27 cellular contexts compared by ENCODE assay signal in genomic region chr7:144710791-144711190, GRCh38.
"Had no signal": no experiment of that assay in that cellular context is flagged by ENCODE, and none has a peak within 500 bp of the region (broad histone marks: within the 10 kb centered on the region; RNA-seq: fewer than 3 reads in every experiment).

No MANE protein-coding gene starts in this region.

- H3K27ac ChIP-seq: colonic mucosa, coronary artery, dorsolateral prefrontal cortex, epithelial cell of prostate, esophagus muscularis mucosa, esophagus squamous epithelium, foreskin keratinocyte, gastrocnemius medialis, gastroesophageal sphincter, heart left ventricle, heart right ventricle had no signal

- H3K9me3 ChIP-seq: colonic mucosa, esophagus muscularis mucosa, esophagus squamous epithelium, gastrocnemius medialis, gastroesophageal sphincter, heart left ventricle, heart right ventricle had no signal

- H3K27me3 ChIP-seq: colonic mucosa, dorsolateral prefrontal cortex, esophagus muscularis mucosa, esophagus squamous epithelium, foreskin keratinocyte, gastrocnemius medialis, gastroesophageal sphincter, heart left ventricle, heart right ventricle had no signal

- H3K36me3 ChIP-seq: colonic mucosa, esophagus muscularis mucosa, esophagus squamous epithelium, gastrocnemius medialis, gastroesophageal sphincter, heart left ventricle, heart right ventricle had no signal

- FAIRE-seq: endometrium, endothelial cell of umbilical vein, frontal cortex had no signal

- H3K4me3 ChIP-seq: colonic mucosa, coronary artery, dorsolateral prefrontal cortex, esophagus muscularis mucosa, esophagus squamous epithelium, gastrocnemius medialis, gastroesophageal sphincter, heart left ventricle, heart right ventricle had no signal

- DNase-seq: colonic mucosa; cortex of kidney; dermis blood vessel endothelial cell; dorsolateral prefrontal cortex; effector CD4-positive, alpha-beta T cell; effector CD8-positive, alpha-beta T cell; effector memory CD4-positive, alpha-beta T cell; effector memory CD8-positive, alpha-beta T cell; endodermal cell; erythroblast; esophagus squamous epithelium; foreskin fibroblast; foreskin keratinocyte; foreskin melanocyte; gastrocnemius medialis; glutamatergic neuron; head of caudate nucleus; heart left ventricle; heart right ventricle had no signal

- ATAC-seq: effector memory CD8-positive, alpha-beta T cell; esophagus mucosa; foreskin keratinocyte; gastrocnemius medialis; gastroesophageal sphincter; heart left ventricle; heart right ventricle had no signal

- H3K4me1 ChIP-seq: colonic mucosa, esophagus muscularis mucosa, esophagus squamous epithelium, gastrocnemius medialis, gastroesophageal sphincter, heart left ventricle, heart right ventricle had no signal
